ENCODE assay signal across 20 cellular contexts in genomic region chr15:72182673-72183072, GRCh38. TPM values are rescaled to one million over a fixed set of nuclear protein-coding genes. Genes with fewer than 3 reads are reported as not detected.
DNase-seq lines count a peak whose midpoint lies in the region; ATAC-seq and TF ChIP-seq lines count a peak whose summit lies in the region.
"Had no signal": no experiment of that assay in that cellular context is flagged by ENCODE, and none has a peak within 500 bp of the region (broad histone marks: within the 10 kb centered on the region; RNA-seq: fewer than 3 reads in every experiment).

No MANE protein-coding gene starts in this region.

- DNase-seq in H4 (ENCODE audit: low spot score) (peak; percentile 62), NOMO-1 treated with dmso at 0.1 percent for 144 hours (lab: John Stamatoyannopoulos, UW; ENCODE audit: unreplicated experiment) (peak; percentile 5), choroid plexus epithelial cell (ENCODE audit: low read depth) (peak; percentile 57), mesenteric fat pad (ENCODE audit: low spot score) (peak; percentile 24), progenitor cell of endocrine pancreas (ENCODE audit: low spot score, unreplicated experiment) (no peak), NCI-H748 treated with DMSO at 0.1 percent for 48 hours (lab: John Stamatoyannopoulos, UW) (no peak)
- DNase-seq: activated CD4-positive, alpha-beta memory T cell treated with anti-CD3 and anti-CD28 coated beads for 36 hours; activated naive CD8-positive, alpha-beta T cell treated with anti-CD3 and anti-CD28 coated beads, Interleukin-2, amount 50 U/mL, for 24 hours; activated T-cell treated with anti-CD3 and anti-CD28 coated beads, Interleukin-2, amount 50 U/mL, for 72 hours; Kasumi-1; NCI-H1930; NCI-H510A; retina; stomach had no signal

- no peaks in the 10 kb centered on the region for H3K9me3 ChIP-seq in gastroesophageal sphincter
- H3K9me3 ChIP-seq: stomach had no signal

- H3K36me3 ChIP-seq in gastroesophageal sphincter: no peaks in the 10 kb centered on the region
- H3K36me3 ChIP-seq: stomach had no signal

- H3K27me3 Mint-ChIP-seq in progenitor cell of endocrine pancreas: peaks cover 31% of the 10 kb centered on the region

- ATAC-seq in gastroesophageal sphincter (no peak), HG02798 (IDR thresholded peaks at IDR 0.05; ENCODE audit: poor library complexity, unreplicated experiment) (no peak)
- ATAC-seq: activated naive CD8-positive, alpha-beta T cell treated with anti-CD3 and anti-CD28 coated beads, Interleukin-2, amount 50 U/mL, for 24 hours; activated T-cell treated with anti-CD3 and anti-CD28 coated beads, Interleukin-2, amount 50 U/mL, for 72 hours; natural killer cell treated with Interleukin-12 subunit alpha and Interleukin-12 subunit beta and Interleukin-15 and Interleukin-18, amount 100 ng/mL, for 72 hours had no signal

- no peaks in the 10 kb centered on the region for H3K9me3 Mint-ChIP-seq in progenitor cell of endocrine pancreas (ENCODE audit: low read depth)
- H3K9me3 Mint-ChIP-seq: activated CD4-positive, alpha-beta memory T cell treated with anti-CD3 and anti-CD28 coated beads for 36 hours; activated naive CD8-positive, alpha-beta T cell treated with anti-CD3 and anti-CD28 coated beads, Interleukin-2, amount 50 U/mL, for 24 hours; activated T-cell treated with anti-CD3 and anti-CD28 coated beads, Interleukin-2, amount 50 U/mL, for 72 hours; central memory CD8-positive, alpha-beta T cell; natural killer cell treated with Interleukin-12 subunit alpha and Interleukin-12 subunit beta and Interleukin-15 and Interleukin-18, amount 100 ng/mL, for 72 hours had no signal

- H3K4me3 Mint-ChIP-seq in progenitor cell of endocrine pancreas (ENCODE audit: low read depth): no peak overlapping the region
- H3K4me3 Mint-ChIP-seq: activated CD4-positive, alpha-beta memory T cell treated with anti-CD3 and anti-CD28 coated beads for 36 hours; activated naive CD8-positive, alpha-beta T cell treated with anti-CD3 and anti-CD28 coated beads, Interleukin-2, amount 50 U/mL, for 24 hours; activated T-cell treated with anti-CD3 and anti-CD28 coated beads, Interleukin-2, amount 50 U/mL, for 72 hours; central memory CD8-positive, alpha-beta T cell; natural killer cell treated with Interleukin-12 subunit alpha and Interleukin-12 subunit beta and Interleukin-15 and Interleukin-18, amount 100 ng/mL, for 72 hours had no signal

- no peak for TF ChIP-seq POLR2A in gastroesophageal sphincter (IDR thresholded peaks at IDR 0.05)

- H3K4me1 ChIP-seq in gastroesophageal sphincter: peaks cover 0 to 22% (median 9%) of the 10 kb centered on the region in 3 donors

- H3K27ac ChIP-seq in gastroesophageal sphincter: no peak overlapping the region
- H3K27ac ChIP-seq: stomach had no signal

- TF ChIP-seq EP300 in gastroesophageal sphincter (IDR thresholded peaks at IDR 0.05): no peak

- peaks cover 61% of the 10 kb centered on the region for H3K27me3 ChIP-seq in gastroesophageal sphincter

- no peak overlapping the region for H3K27ac Mint-ChIP-seq in progenitor cell of endocrine pancreas
- H3K27ac Mint-ChIP-seq: activated CD4-positive, alpha-beta memory T cell treated with anti-CD3 and anti-CD28 coated beads for 36 hours; activated naive CD8-positive, alpha-beta T cell treated with anti-CD3 and anti-CD28 coated beads, Interleukin-2, amount 50 U/mL, for 24 hours; activated T-cell treated with anti-CD3 and anti-CD28 coated beads, Interleukin-2, amount 50 U/mL, for 72 hours; natural killer cell treated with Interleukin-12 subunit alpha and Interleukin-12 subunit beta and Interleukin-15 and Interleukin-18, amount 100 ng/mL, for 72 hours had no signal

- 90 to 97% methylated on average over 2 to 3 of the region's 3 CpGs for WGBS in gastroesophageal sphincter (ENCODE audit: low coverage in 1 of 2), 2 donors

- H3K36me3 Mint-ChIP-seq in progenitor cell of endocrine pancreas (ENCODE audit: insufficient read depth): no peaks in the 10 kb centered on the region
- H3K36me3 Mint-ChIP-seq: activated CD4-positive, alpha-beta memory T cell treated with anti-CD3 and anti-CD28 coated beads for 36 hours; natural killer cell treated with Interleukin-12 subunit alpha and Interleukin-12 subunit beta and Interleukin-15 and Interleukin-18, amount 100 ng/mL, for 72 hours had no signal

- H3K4me1 Mint-ChIP-seq in progenitor cell of endocrine pancreas (ENCODE audit: low read depth): peaks cover 6% of the 10 kb centered on the region
- H3K4me1 Mint-ChIP-seq: activated naive CD8-positive, alpha-beta T cell treated with anti-CD3 and anti-CD28 coated beads, Interleukin-2, amount 50 U/mL, for 24 hours; central memory CD8-positive, alpha-beta T cell had no signal

- TF ChIP-seq CTCF in choroid plexus epithelial cell (conservative IDR thresholded peaks at IDR 0.05; ENCODE audit: low read depth, low read length) (no peak), gastroesophageal sphincter (IDR thresholded peaks at IDR 0.05) (no peak), progenitor cell of endocrine pancreas (IDR thresholded peaks at IDR 0.05; ENCODE audit: unreplicated experiment) (no peak)

- H3K4me3 ChIP-seq in choroid plexus epithelial cell (ENCODE audit: low read depth, low read length): no peak overlapping the region
- H3K4me3 ChIP-seq in gastroesophageal sphincter: no peak overlapping the region
- H3K4me3 ChIP-seq: stomach had no signal

RNA-seq across cellular contexts. Expression of gene GRAMD2A, which starts 14.9 kb away (rescaled TPM):
- 0.18 and 0.33 TPM in 2 replicates for total RNA-seq in H4 (2014; rRNA removed; shearing (Covaris generic))
- not detected for total RNA-seq in mesenteric fat pad
- under 1 TPM in 2 of 4 donors, not detected in 2; 0.39 to 0.64 TPM for total RNA-seq in gastroesophageal sphincter
- total RNA-seq in progenitor cell of endocrine pancreas: 4.0 and 5.0 TPM in 2 replicates
- total RNA-seq: activated CD4-positive, alpha-beta memory T cell treated with anti-CD3 and anti-CD28 coated beads for 36 hours; Daoy; glomerular endothelial cell; natural killer cell treated with Interleukin-12 subunit alpha and Interleukin-12 subunit beta and Interleukin-15 and Interleukin-18, amount 100 ng/mL, for 72 hours had no signal

RNA-seq across cellular contexts. Expression of gene PKM, which starts 48.3 kb away (rescaled TPM):
- total RNA-seq in H4 (2014; rRNA removed; shearing (Covaris generic)): 2,397 and 2,595 TPM in 2 replicates
- 414 TPM for total RNA-seq in mesenteric fat pad
- total RNA-seq in gastroesophageal sphincter: 100 to 1,000 TPM; 343 to 646 (median 543) TPM
- total RNA-seq in progenitor cell of endocrine pancreas: 511 and 525 TPM in 2 replicates

Comparison
In these comparisons a context has a peak if more than half of its experiments do, and no peak if none do; other contexts are left out.
1. DNase-seq: peak in H4 (single experiment), NOMO-1 treated with dmso at 0.1 percent for 144 hours (single experiment), choroid plexus epithelial cell (single experiment) and mesenteric fat pad (single experiment); none in progenitor cell of endocrine pancreas (single experiment) and NCI-H748 treated with DMSO at 0.1 percent for 48 hours (single experiment).